In the genomic region with DNA sequence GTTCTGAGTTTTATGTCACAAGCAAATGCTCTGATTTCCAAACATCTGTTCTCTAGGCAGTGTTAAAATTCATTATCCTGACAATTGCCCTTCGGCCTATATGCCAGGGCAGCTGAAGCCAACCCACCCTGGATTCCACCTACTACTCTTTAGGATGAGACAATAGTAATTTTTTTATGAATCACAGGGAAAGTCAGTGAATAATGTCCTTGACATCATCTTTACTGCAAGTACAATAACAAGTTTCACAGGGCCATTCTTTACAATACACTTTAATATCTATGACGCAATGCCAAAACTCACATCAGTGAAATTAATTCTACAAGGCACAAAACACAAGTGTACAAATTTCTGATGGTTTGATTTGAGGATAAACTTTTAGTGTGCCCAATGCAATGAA, we compare ENCODE assay signal across 22 cellular contexts.
DNase-seq lines count a peak whose midpoint lies in the region; ATAC-seq and TF ChIP-seq lines count a peak whose summit lies in the region.
"Had no signal": no experiment of that assay in that cellular context is flagged by ENCODE, and none has a peak within 500 bp of the region (broad histone marks: within the 10 kb centered on the region; RNA-seq: fewer than 3 reads in every experiment).

No MANE protein-coding gene starts in this region.

- no peak overlapping the region for H3K4me3 ChIP-seq in ACC112 (ENCODE audit: low read depth, low read length)
- H3K4me3 ChIP-seq: ascending aorta, BLaER1, Peyer's patch, SJSA1 had no signal

- no peak overlapping the region for H2AFZ ChIP-seq in ACC112 (ENCODE audit: low read length, unreplicated experiment)

- H3K79me2 ChIP-seq in ACC112 (ENCODE audit: control insufficient read depth, insufficient read depth, low read length, unreplicated experiment), result no peaks in the 10 kb centered on the region

- intact Hi-C loops in left colon (cut with DNase I, micrococcal nuclease), result no loop called here

- H3K36me3 ChIP-seq in ACC112 (ENCODE audit: insufficient read depth, low read length), result no peaks in the 10 kb centered on the region
- H3K36me3 ChIP-seq: ascending aorta, BLaER1, neutrophil, Peyer's patch, SJSA1, WERI-Rb-1 had no signal

- no peak for TF ChIP-seq EP300 in Ishikawa (IDR thresholded peaks at IDR 0.05; ENCODE audit: borderline replicate concordance)

- DNase-seq in dermis blood vessel endothelial cell (peak; percentile 82), left colon (no peak), GM19238 (ENCODE audit: insufficient read length, low spot score) (no peak), GF-D8 (lab: John Stamatoyannopoulos, UW) (no peak), pons (ENCODE audit: low spot score) (no peak)
- DNase-seq: activated CD4-positive, alpha-beta T cell treated with anti-CD3 and anti-CD28 coated beads, Interleukin-2, amount 10 ng/mL, durations not matched to agents 7 days and 5 days; Calu3; effector memory CD4-positive, alpha-beta T cell; H9; NCI-H1436 treated with DMSO at 0.1 percent for 48 hours; NCI-H524; Peyer's patch; retina; T-helper 2 cell; WERI-Rb-1 had no signal

- TF ChIP-seq RAD21 in Ishikawa (IDR thresholded peaks at IDR 0.05; ENCODE audit: low read depth), result no peak

- peak overlapping the region; percentile 84 for H3K27ac ChIP-seq in ACC112 (ENCODE audit: low read depth, low read length)
- H3K27ac ChIP-seq: ascending aorta, BLaER1, neutrophil, Peyer's patch, SJSA1, WERI-Rb-1 had no signal

- no peaks in the 10 kb centered on the region for H3K27me3 ChIP-seq in ACC112 (ENCODE audit: insufficient read depth, low read length)
- H3K27me3 ChIP-seq: ascending aorta, BLaER1, neutrophil, Peyer's patch, SJSA1 had no signal

- ATAC-seq in left colon, result peak; percentile 33
- ATAC-seq in HG03378 (IDR thresholded peaks at IDR 0.05; ENCODE audit: unreplicated experiment), result no peak

- H3K4me1 ChIP-seq in ACC112 (ENCODE audit: control insufficient read depth, insufficient read depth, low read length, unreplicated experiment), result peaks cover 39% of the 10 kb centered on the region
- H3K4me1 ChIP-seq: BLaER1, Peyer's patch, SJSA1 had no signal

TF ChIP-seq in Ishikawa, 13 proteins besides CTCF, POLR2A, EP300 and RAD21:
- TF ChIP-seq CREB1 (IDR thresholded peaks at IDR 0.05; ENCODE audit: low read depth) (no peak), CEBPB (IDR thresholded peaks at IDR 0.05) (0 out of 2 replicates have a peak, but pooled peaks have one; percentile 3)
